2 cellular contexts compared by ENCODE assay signal in the genomic region with DNA sequence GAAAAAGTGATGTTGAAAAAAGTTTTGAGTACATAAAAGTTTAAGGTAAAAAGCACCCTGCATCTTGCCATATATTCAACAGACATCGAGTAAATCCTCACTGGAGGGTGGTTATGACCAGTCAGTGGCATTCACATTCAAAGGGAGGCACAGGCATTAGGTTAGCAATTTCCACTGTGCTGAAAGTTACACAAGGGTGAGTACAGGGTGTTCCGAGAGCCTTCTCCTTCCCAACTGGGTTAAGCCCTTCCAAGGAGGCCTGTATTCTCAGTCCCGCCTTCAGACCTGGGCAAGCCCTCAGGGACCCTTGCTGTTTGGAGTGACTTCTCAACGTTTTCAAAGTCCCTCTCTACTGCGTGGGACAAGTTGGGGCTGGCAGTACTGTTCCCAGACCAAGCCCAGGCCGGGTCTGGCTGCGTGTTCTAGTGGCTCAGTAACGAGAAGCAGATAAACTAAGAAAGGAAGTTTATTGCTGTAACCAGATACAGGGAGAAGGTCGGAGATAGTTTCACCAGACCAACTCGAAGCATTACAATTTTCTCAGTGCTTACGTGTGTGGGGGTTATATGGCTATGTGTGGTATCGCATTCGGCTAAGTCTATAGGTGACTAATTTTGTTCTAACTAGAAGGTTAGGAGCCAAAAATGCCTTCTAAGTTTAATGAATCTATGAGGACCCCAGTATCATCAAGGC.
TF ChIP-seq lines count a peak whose summit lies in the region.

No MANE protein-coding gene starts in this region.

TF ChIP-seq in HEK293, 187 proteins besides CTCF, POLR2A, EP300 and RAD21 (continues in another document):
- TF ChIP-seq ZNF433 (tag by site-specific recombination; IDR thresholded peaks at IDR 0.05; ENCODE audit: low read depth) (no peak), INSM2 (tag by site-specific recombination; IDR thresholded peaks at IDR 0.05) (no peak), ZBTB44 (tag by site-specific recombination; IDR thresholded peaks at IDR 0.05) (0 out of 2 replicates have a peak, but pooled peaks have one; percentile 21), PRDM1 (tag by site-specific recombination; IDR thresholded peaks at IDR 0.05) (no peak), ZBTB10 (tag by site-specific recombination; IDR thresholded peaks at IDR 0.05) (no peak), ZBTB7A (tag by site-specific recombination; IDR thresholded peaks at IDR 0.05; ENCODE audit: low read depth) (no peak), ZNF555 (tag by site-specific recombination; conservative IDR thresholded peaks at IDR 0.05) (no peak), ZNF660 (tag by site-specific recombination; IDR thresholded peaks at IDR 0.05) (no peak), ZNF23 (tag by site-specific recombination; IDR thresholded peaks at IDR 0.05; ENCODE audit: borderline replicate concordance) (no peak), GLIS1 (tag by site-specific recombination; IDR thresholded peaks at IDR 0.05) (peak; percentile 82), ZNF776 (tag by site-specific recombination; IDR thresholded peaks at IDR 0.05; ENCODE audit: borderline replicate concordance) (no peak), ZNF626 (tag by site-specific recombination; IDR thresholded peaks at IDR 0.05) (no peak), TRIM28 (IDR thresholded peaks at IDR 0.05; ENCODE audit: borderline replicate concordance, low read length) (0 out of 2 replicates have a peak, but pooled peaks have one; percentile 19), ZSCAN23 (tag by site-specific recombination; IDR thresholded peaks at IDR 0.05) (no peak), ZNF335 (tag by site-specific recombination; conservative IDR thresholded peaks at IDR 0.05) (peak; percentile 52)
- TF ChIP-seq, protein P1, sequence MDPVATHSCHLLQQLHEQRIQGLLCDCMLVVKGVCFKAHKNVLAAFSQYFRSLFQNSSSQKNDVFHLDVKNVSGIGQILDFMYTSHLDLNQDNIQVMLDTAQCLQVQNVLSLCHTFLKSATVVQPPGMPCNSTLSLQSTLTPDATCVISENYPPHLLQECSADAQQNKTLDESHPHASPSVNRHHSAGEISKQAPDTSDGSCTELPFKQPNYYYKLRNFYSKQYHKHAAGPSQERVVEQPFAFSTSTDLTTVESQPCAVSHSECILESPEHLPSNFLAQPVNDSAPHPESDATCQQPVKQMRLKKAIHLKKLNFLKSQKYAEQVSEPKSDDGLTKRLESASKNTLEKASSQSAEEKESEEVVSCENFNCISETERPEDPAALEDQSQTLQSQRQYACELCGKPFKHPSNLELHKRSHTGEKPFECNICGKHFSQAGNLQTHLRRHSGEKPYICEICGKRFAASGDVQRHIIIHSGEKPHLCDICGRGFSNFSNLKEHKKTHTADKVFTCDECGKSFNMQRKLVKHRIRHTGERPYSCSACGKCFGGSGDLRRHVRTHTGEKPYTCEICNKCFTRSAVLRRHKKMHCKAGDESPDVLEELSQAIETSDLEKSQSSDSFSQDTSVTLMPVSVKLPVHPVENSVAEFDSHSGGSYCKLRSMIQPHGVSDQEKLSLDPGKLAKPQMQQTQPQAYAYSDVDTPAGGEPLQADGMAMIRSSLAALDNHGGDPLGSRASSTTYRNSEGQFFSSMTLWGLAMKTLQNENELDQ (tag by site-specific recombination; IDR thresholded peaks at IDR 0.05; ENCODE audit: low read depth) = no peak

TF ChIP-seq in K562, 482 proteins besides CTCF, POLR2A, EP300 and RAD21:
- TF ChIP-seq, protein P2, sequence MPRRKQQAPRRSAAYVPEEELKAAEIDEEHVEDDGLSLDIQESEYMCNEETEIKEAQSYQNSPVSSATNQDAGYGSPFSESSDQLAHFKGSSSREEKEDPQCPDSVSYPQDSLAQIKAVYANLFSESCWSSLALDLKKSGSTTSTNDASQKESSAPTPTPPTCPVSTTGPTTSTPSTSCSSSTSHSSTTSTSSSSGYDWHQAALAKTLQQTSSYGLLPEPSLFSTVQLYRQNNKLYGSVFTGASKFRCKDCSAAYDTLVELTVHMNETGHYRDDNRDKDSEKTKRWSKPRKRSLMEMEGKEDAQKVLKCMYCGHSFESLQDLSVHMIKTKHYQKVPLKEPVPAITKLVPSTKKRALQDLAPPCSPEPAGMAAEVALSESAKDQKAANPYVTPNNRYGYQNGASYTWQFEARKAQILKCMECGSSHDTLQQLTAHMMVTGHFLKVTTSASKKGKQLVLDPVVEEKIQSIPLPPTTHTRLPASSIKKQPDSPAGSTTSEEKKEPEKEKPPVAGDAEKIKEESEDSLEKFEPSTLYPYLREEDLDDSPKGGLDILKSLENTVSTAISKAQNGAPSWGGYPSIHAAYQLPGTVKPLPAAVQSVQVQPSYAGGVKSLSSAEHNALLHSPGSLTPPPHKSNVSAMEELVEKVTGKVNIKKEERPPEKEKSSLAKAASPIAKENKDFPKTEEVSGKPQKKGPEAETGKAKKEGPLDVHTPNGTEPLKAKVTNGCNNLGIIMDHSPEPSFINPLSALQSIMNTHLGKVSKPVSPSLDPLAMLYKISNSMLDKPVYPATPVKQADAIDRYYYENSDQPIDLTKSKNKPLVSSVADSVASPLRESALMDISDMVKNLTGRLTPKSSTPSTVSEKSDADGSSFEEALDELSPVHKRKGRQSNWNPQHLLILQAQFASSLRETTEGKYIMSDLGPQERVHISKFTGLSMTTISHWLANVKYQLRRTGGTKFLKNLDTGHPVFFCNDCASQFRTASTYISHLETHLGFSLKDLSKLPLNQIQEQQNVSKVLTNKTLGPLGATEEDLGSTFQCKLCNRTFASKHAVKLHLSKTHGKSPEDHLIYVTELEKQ (CRISPR knock-in tag; IDR thresholded peaks at IDR 0.05) = no peak
- TF ChIP-seq, protein P3, sequence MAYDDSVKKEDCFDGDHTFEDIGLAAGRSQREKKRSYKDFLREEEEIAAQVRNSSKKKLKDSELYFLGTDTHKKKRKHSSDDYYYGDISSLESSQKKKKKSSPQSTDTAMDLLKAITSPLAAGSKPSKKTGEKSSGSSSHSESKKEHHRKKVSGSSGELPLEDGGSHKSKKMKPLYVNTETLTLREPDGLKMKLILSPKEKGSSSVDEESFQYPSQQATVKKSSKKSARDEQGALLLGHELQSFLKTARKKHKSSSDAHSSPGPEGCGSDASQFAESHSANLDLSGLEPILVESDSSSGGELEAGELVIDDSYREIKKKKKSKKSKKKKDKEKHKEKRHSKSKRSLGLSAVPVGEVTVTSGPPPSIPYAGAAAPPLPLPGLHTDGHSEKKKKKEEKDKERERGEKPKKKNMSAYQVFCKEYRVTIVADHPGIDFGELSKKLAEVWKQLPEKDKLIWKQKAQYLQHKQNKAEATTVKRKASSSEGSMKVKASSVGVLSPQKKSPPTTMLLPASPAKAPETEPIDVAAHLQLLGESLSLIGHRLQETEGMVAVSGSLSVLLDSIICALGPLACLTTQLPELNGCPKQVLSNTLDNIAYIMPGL (CRISPR knock-in tag; IDR thresholded peaks at IDR 0.05) = no peak
- TF ChIP-seq SRSF7 (optimal IDR thresholded peaks at IDR 0.05; ENCODE audit: low read depth, low read length) (no peak), DDX20 (tag; IDR thresholded peaks at IDR 0.05; ENCODE audit: low read depth) (no peak)
